In genomic region chr2:188788621-188789020, GRCh38 we compare ENCODE assay signal across 9 cellular contexts.
A peak's percentile ranks its signal among the peaks of the same experiment; 100 is the strongest.
DNase-seq lines count a peak whose midpoint lies in the region; ATAC-seq, FAIRE-seq and TF ChIP-seq lines count a peak whose summit lies in the region.
"Had no signal": no experiment of that assay in that cellular context is flagged by ENCODE, and none has a peak within 500 bp of the region (broad histone marks: within the 10 kb centered on the region; RNA-seq: fewer than 3 reads in every experiment).

No MANE protein-coding gene starts in this region.

- POLR2A ChIA-PET in Caco-2 (lab: Charles Lee), result no interaction called here

- ATAC-seq in left colon (no peak), GM19035 (IDR thresholded peaks at IDR 0.05; ENCODE audit: unreplicated experiment) (no peak), GM21786 (IDR thresholded peaks at IDR 0.05; ENCODE audit: unreplicated experiment) (no peak)

- intact Hi-C loops in left colon (cut with DNase I, micrococcal nuclease), result loop anchor here in 1 of 2 donors (5.0 kb wide), 1 partner anchor 179 kb away; no protein-coding TSS in a partner anchor
- intact Hi-C loops in testis (cut with DNase I; ENCODE audit: low total_unique reads), result no loop called here
- intact Hi-C loops in Caco-2 (cut with micrococcal nuclease; ENCODE audit: unreplicated experiment), result no loop called here

- peaks cover 28% of the 10 kb centered on the region for H3K4me1 Mint-ChIP-seq in Caco-2 (ENCODE audit: low read depth, unreplicated experiment)

- H3K4me1 ChIP-seq in testis (peaks cover 3% of the 10 kb centered on the region), Caco-2 (peaks cover 15% of the 10 kb centered on the region)

- BruUV-seq in Caco-2 (replicated peaks; lab: Mats Ljungman, UMichigan), result no TSS peak

- FAIRE-seq in bronchial epithelial cell (lab: Jason Lieb, UNC), result no peak

- H3K4me3 ChIP-seq in bronchial epithelial cell (ENCODE audit: low read depth, low read length) (no peak overlapping the region), testis (no peak overlapping the region), Caco-2 (ENCODE audit: low read depth, low read length) (no peak overlapping the region)

- no peaks in the 10 kb centered on the region for H3K27me3 Mint-ChIP-seq in Caco-2 (ENCODE audit: insufficient read depth, unreplicated experiment)

- no peak for TF ChIP-seq POLR2A in testis (IDR thresholded peaks at IDR 0.05)

- H3K4me3 Mint-ChIP-seq in Caco-2 (ENCODE audit: unreplicated experiment), result no peak overlapping the region

- no peaks in the 10 kb centered on the region for H3K36me3 Mint-ChIP-seq in Caco-2 (ENCODE audit: insufficient read depth, unreplicated experiment)

- TF ChIP-seq CTCF in bronchial epithelial cell (IDR thresholded peaks at IDR 0.05; ENCODE audit: insufficient read depth, low read length, severe bottlenecking) (no peak), testis (IDR thresholded peaks at IDR 0.05) (no peak), Caco-2 (IDR thresholded peaks at IDR 0.05; ENCODE audit: insufficient read depth in 1 of 2, low read depth in 1 of 2, low read length in 1 of 2, severe bottlenecking in 1 of 2, unreplicated experiment in 1 of 2) (no peak)

- peaks cover 10% of the 10 kb centered on the region for H3K9me3 Mint-ChIP-seq in Caco-2 (ENCODE audit: unreplicated experiment)

- no peaks in the 10 kb centered on the region for H3K27me3 ChIP-seq in bronchial epithelial cell (ENCODE audit: control insufficient read depth, insufficient read depth, low read length)
- H3K27me3 ChIP-seq in testis, result no peaks in the 10 kb centered on the region
- H3K27me3 ChIP-seq in Caco-2 (replicated peaks; ENCODE audit: control insufficient read depth, insufficient read depth, low read length), result no peaks in the 10 kb centered on the region

- H3K36me3 ChIP-seq in bronchial epithelial cell (ENCODE audit: control insufficient read depth, insufficient read depth, low read length), result no peaks in the 10 kb centered on the region
- H3K36me3 ChIP-seq in testis (ENCODE audit: low read depth, missing control alignments), result no peaks in the 10 kb centered on the region
- H3K36me3 ChIP-seq in Caco-2 (ENCODE audit: control insufficient read depth, insufficient read depth, low read length), result no peaks in the 10 kb centered on the region

- peak; percentile 95 for DNase-seq in LHCN-M2 (ENCODE audit: low read depth)
- DNase-seq in bronchial epithelial cell (ENCODE audit: low read depth), result peak; percentile 84
- DNase-seq in left colon, result peak; percentile 28 to 49
- DNase-seq in testis, result peak; percentile 78
- no peak for DNase-seq in stimulated activated CD4-positive, alpha-beta T cell treated with anti-CD3 and anti-CD28 coated beads, Interleukin-4, amount 100 ng/mL, for 24 hours
- DNase-seq in Caco-2, result no peak
- DNase-seq: activated CD8-positive, alpha-beta memory T cell treated with anti-CD3 and anti-CD28 coated beads, Interleukin-2, amount 50 U/mL, for 4 hours had no signal

- peak overlapping the region in 1 of 2 donors; percentile 57 for H3K27ac ChIP-seq in testis

- no peak overlapping the region for H3K27ac Mint-ChIP-seq in Caco-2 (ENCODE audit: unreplicated experiment)

- CTCF ChIA-PET in Caco-2 (lab: Charles Lee), result no interaction called here

- no peaks in the 10 kb centered on the region for H3K9me3 ChIP-seq in testis
- no peaks in the 10 kb centered on the region for H3K9me3 ChIP-seq in Caco-2

Comparison
In these comparisons a context has a peak if more than half of its experiments do, and no peak if none do; other contexts are left out.
1. DNase-seq: peak in LHCN-M2 (single experiment), bronchial epithelial cell (single experiment), left colon (2 of 2) and testis (single experiment); none in stimulated activated CD4-positive, alpha-beta T cell treated with anti-CD3 and anti-CD28 coated beads, Interleukin-4, amount 100 ng/mL, for 24 hours (single experiment) and Caco-2 (0 of 2).